In genomic region chr16:263182-263774, GRCh38 we compare ENCODE assay signal across 30 cellular contexts. TPM values are rescaled to one million over a fixed set of nuclear protein-coding genes. Genes with fewer than 3 reads are reported as not detected.
"Had no signal": no experiment of that assay in that cellular context is flagged by ENCODE, and none has a peak within 500 bp of the region (broad histone marks: within the 10 kb centered on the region; RNA-seq: fewer than 3 reads in every experiment).

No MANE protein-coding gene starts in this region.

- H3K4me3 ChIP-seq: colonic mucosa, gastroesophageal sphincter, heart left ventricle, hepatocyte, left lung, lower lobe of right lung, smooth muscle cell, stomach, tibial nerve, vagina had no signal

- H3K27me3 ChIP-seq: colonic mucosa, gastroesophageal sphincter, heart left ventricle, hepatocyte, left lung, neutrophil, stomach, tibial nerve, vagina had no signal

- DNase-seq: colonic mucosa; effector CD8-positive, alpha-beta T cell; endodermal cell; foreskin fibroblast; kidney; left lung; lower lobe of right lung; natural killer cell; stimulated activated CD4-positive, alpha-beta T cell treated with anti-CD3 and anti-CD28 coated beads, Interleukin-12 subunit alpha, Interleukin-12 subunit beta, amount 100 ng/mL, for 4 hours; stimulated activated CD4-positive, alpha-beta T cell treated with anti-CD3 and anti-CD28 coated beads, Interleukin-1b, Interleukin-23, amount 100 ng/mL, for 48 hours; stimulated activated CD4-positive, alpha-beta T cell treated with anti-CD3 and anti-CD28 coated beads, Interleukin-4, amount 100 ng/mL, for 1 hour; stimulated activated CD8-positive, alpha-beta memory T cell treated with anti-CD3 and anti-CD28 coated beads, Interleukin-4, amount 100 ng/mL, for 48 hours; stimulated activated naive CD4-positive, alpha-beta T cell treated with Interleukin-2 at 50 U/mL for 16 hours; stomach had no signal

- H3K36me3 Mint-ChIP-seq: natural killer cell had no signal

- H3K27ac ChIP-seq: colonic mucosa, epithelial cell of prostate, gastroesophageal sphincter, heart left ventricle, hepatocyte, left lung, lower lobe of right lung, neutrophil, parathyroid adenoma, stomach, tibial nerve, vagina had no signal

- H3K9me3 ChIP-seq: colonic mucosa, gastroesophageal sphincter, heart left ventricle, left lung, lower lobe of right lung, neutrophil, stomach, tibial nerve, vagina had no signal

- H3K27me3 Mint-ChIP-seq: dendritic cell treated with granulocyte-macrophage colony-stimulating factor and Interleukin-4, amounts not matched to agents 40 ng/mL and 50 ng/mL, for 4 days; progenitor cell of endocrine pancreas had no signal

- H3K9me3 Mint-ChIP-seq: dendritic cell treated with granulocyte-macrophage colony-stimulating factor and Interleukin-4, amounts not matched to agents 40 ng/mL and 50 ng/mL, for 4 days; endodermal cell; natural killer cell had no signal

- H3K4me3 Mint-ChIP-seq: dendritic cell treated with granulocyte-macrophage colony-stimulating factor and Interleukin-4, amounts not matched to agents 40 ng/mL and 50 ng/mL, for 4 days; endodermal cell; natural killer cell had no signal

- H3K4me1 ChIP-seq: colonic mucosa, gastroesophageal sphincter, heart left ventricle, left lung, lower lobe of right lung, parathyroid adenoma, vagina had no signal

- H3K4me1 Mint-ChIP-seq: endodermal cell had no signal

- ATAC-seq: esophagus mucosa, gastroesophageal sphincter, heart left ventricle, left lung, lower lobe of right lung, natural killer cell, sciatic nerve had no signal

- H3K27ac Mint-ChIP-seq: dendritic cell treated with granulocyte-macrophage colony-stimulating factor and Interleukin-4, amounts not matched to agents 40 ng/mL and 50 ng/mL, for 4 days; endodermal cell; natural killer cell; progenitor cell of endocrine pancreas had no signal

RNA-seq across cellular contexts. Expression of gene RGS11, which starts 12.5 kb away (rescaled TPM):
- total RNA-seq: mononuclear cell had no signal

RNA-seq across cellular contexts. Expression of gene ARHGDIG, which starts 17.1 kb away (rescaled TPM):
- total RNA-seq: esophagus mucosa, hepatocyte, lower lobe of right lung, mononuclear cell, subcutaneous adipose tissue, tibial nerve, ureter, vagina had no signal

RNA-seq across cellular contexts. Expression of gene PDIA2, which starts 19.7 kb away (rescaled TPM):
- total RNA-seq: esophagus mucosa, hepatocyte, kidney, lower lobe of right lung, mononuclear cell, natural killer cell, ureter, vagina had no signal
